ENCODE assay signal across 1 cellular context in the genomic region with DNA sequence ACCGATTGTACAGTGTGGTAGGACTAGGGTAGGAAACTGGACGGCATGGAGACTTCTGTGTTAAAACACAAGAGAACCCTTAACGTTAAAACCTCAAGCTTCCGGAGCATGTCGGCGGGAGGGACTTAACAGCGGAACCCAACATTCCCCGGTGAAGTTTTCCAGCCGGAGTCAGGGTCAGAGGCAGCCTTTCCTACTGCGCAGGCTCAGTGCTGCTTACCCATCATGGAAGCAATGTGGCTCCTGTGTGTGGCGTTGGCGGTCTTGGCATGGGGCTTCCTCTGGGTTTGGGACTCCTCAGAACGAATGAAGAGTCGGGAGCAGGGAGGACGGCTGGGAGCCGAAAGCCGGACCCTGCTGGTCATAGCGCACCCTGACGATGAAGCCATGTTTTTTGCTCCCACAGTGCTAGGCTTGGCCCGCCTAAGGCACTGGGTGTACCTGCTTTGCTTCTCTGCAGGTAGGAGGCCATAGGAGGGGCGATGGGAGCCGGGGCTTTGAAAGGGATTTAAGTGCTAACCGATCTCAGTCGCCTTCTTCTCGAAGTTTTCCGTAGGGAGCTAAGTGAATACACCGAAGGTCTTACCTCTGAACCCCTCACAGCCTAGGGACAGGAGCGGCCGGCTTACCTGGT.
TF ChIP-seq lines count a peak whose summit lies in the region.

A gene (plus strand): TSS at position 209 of the 634 bp plus-strand sequence. CDS start 17 bp downstream, at position 226.

TF ChIP-seq in HepG2, 621 proteins besides CTCF, POLR2A, EP300 and RAD21 (continued from another document):
- TF ChIP-seq, protein P1, sequence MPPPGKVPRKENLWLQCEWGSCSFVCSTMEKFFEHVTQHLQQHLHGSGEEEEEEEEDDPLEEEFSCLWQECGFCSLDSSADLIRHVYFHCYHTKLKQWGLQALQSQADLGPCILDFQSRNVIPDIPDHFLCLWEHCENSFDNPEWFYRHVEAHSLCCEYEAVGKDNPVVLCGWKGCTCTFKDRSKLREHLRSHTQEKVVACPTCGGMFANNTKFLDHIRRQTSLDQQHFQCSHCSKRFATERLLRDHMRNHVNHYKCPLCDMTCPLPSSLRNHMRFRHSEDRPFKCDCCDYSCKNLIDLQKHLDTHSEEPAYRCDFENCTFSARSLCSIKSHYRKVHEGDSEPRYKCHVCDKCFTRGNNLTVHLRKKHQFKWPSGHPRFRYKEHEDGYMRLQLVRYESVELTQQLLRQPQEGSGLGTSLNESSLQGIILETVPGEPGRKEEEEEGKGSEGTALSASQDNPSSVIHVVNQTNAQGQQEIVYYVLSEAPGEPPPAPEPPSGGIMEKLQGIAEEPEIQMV (CRISPR knock-in tag; IDR thresholded peaks at IDR 0.05; ENCODE audit: low read depth): peak; percentile 60; the same call in 1 of the 2 replicates
- TF ChIP-seq ZEB1 (IDR thresholded peaks at IDR 0.05; ENCODE audit: insufficient replicate concordance, low read depth) (peak; percentile 56), CCDC6 (CRISPR knock-in tag; IDR thresholded peaks at IDR 0.05) (peak; percentile 86)
- TF ChIP-seq, protein P2, sequence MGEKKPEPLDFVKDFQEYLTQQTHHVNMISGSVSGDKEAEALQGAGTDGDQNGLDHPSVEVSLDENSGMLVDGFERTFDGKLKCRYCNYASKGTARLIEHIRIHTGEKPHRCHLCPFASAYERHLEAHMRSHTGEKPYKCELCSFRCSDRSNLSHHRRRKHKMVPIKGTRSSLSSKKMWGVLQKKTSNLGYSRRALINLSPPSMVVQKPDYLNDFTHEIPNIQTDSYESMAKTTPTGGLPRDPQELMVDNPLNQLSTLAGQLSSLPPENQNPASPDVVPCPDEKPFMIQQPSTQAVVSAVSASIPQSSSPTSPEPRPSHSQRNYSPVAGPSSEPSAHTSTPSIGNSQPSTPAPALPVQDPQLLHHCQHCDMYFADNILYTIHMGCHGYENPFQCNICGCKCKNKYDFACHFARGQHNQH (CRISPR knock-in tag; IDR thresholded peaks at IDR 0.05): peak; percentile 94
- TF ChIP-seq, protein P3, sequence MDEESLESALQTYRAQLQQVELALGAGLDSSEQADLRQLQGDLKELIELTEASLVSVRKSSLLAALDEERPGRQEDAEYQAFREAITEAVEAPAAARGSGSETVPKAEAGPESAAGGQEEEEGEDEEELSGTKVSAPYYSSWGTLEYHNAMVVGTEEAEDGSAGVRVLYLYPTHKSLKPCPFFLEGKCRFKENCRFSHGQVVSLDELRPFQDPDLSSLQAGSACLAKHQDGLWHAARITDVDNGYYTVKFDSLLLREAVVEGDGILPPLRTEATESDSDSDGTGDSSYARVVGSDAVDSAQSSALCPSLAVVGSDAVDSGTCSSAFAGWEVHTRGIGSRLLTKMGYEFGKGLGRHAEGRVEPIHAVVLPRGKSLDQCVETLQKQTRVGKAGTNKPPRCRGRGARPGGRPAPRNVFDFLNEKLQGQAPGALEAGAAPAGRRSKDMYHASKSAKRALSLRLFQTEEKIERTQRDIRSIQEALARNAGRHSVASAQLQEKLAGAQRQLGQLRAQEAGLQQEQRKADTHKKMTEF (CRISPR knock-in tag; IDR thresholded peaks at IDR 0.05): peak; percentile 96
- TF ChIP-seq, protein P4, sequence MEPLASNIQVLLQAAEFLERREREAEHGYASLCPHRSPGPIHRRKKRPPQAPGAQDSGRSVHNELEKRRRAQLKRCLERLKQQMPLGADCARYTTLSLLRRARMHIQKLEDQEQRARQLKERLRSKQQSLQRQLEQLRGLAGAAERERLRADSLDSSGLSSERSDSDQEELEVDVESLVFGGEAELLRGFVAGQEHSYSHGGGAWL (CRISPR knock-in tag; IDR thresholded peaks at IDR 0.05): peak; percentile 66; the same call in 1 of the 2 replicates
